ENCODE assay signal across 15 cellular contexts in genomic region chr12:96240656-96241055, GRCh38.
DNase-seq lines count a peak whose midpoint lies in the region; ATAC-seq and TF ChIP-seq lines count a peak whose summit lies in the region.
"Had no signal": no experiment of that assay in that cellular context is flagged by ENCODE, and none has a peak within 500 bp of the region (broad histone marks: within the 10 kb centered on the region; RNA-seq: fewer than 3 reads in every experiment).

No MANE protein-coding gene starts in this region.

- DNase-seq in stimulated activated naive CD8-positive, alpha-beta T cell treated with anti-CD3 and anti-CD28 coated beads, Interleukin-15, Interleukin-2, amounts not matched to agents 100 U/mL and 50 U/mL, for 24 hours, result no peak
- no peak for DNase-seq in effector memory CD8-positive, alpha-beta T cell
- DNase-seq in nephron progenitor cell (no peak), HPDE6-E6E7 (ENCODE audit: extremely low spot score) (no peak), NOMO-1 (lab: John Stamatoyannopoulos, UW; ENCODE audit: unreplicated experiment in 2 of 2) (no peak)
- no peak for DNase-seq in activated CD4-positive, CD25-positive, alpha-beta regulatory T cell treated with anti-CD3 and anti-CD28 coated beads, Interleukin-2, amount 50 U/mL, for 72 hours
- DNase-seq: activated CD8-positive, alpha-beta T cell treated with anti-CD3 and anti-CD28 coated beads, Interleukin-2, amount 10 ng/mL, durations not matched to agents 7 days and 5 days; mucosa of descending colon; NCI-H1930; NK-92 treated with Interleukin-12 subunit alpha and Interleukin-12 subunit beta, amount 100 ng/mL, for 24 hours; small intestine; SW 1271 had no signal

- H3K36me3 Mint-ChIP-seq in stimulated activated naive CD8-positive, alpha-beta T cell treated with anti-CD3 and anti-CD28 coated beads, Interleukin-15, Interleukin-2, amounts not matched to agents 100 ng/mL and 50 ng/mL, for 24 hours (ENCODE audit: low read depth), result peaks cover 36% of the 10 kb centered on the region
- peaks cover 61% of the 10 kb centered on the region for H3K36me3 Mint-ChIP-seq in effector memory CD8-positive, alpha-beta T cell (ENCODE audit: insufficient read depth)
- H3K36me3 Mint-ChIP-seq in nephron progenitor cell (ENCODE audit: low read depth), result peaks cover 26% of the 10 kb centered on the region

- no peaks in the 10 kb centered on the region for H3K9me3 Mint-ChIP-seq in stimulated activated naive CD8-positive, alpha-beta T cell treated with anti-CD3 and anti-CD28 coated beads, Interleukin-15, Interleukin-2, amounts not matched to agents 100 ng/mL and 50 ng/mL, for 24 hours
- no peaks in the 10 kb centered on the region for H3K9me3 Mint-ChIP-seq in effector memory CD8-positive, alpha-beta T cell
- no peaks in the 10 kb centered on the region for H3K9me3 Mint-ChIP-seq in nephron progenitor cell

- H3K4me3 Mint-ChIP-seq in stimulated activated naive CD8-positive, alpha-beta T cell treated with anti-CD3 and anti-CD28 coated beads, Interleukin-15, Interleukin-2, amounts not matched to agents 100 ng/mL and 50 ng/mL, for 24 hours, result no peak overlapping the region
- peak overlapping the region; percentile 74 to 81 for H3K4me3 Mint-ChIP-seq in effector memory CD8-positive, alpha-beta T cell
- no peak overlapping the region for H3K4me3 Mint-ChIP-seq in nephron progenitor cell
- H3K4me3 Mint-ChIP-seq: activated CD8-positive, alpha-beta T cell treated with anti-CD3 and anti-CD28 coated beads, Interleukin-2, amount 10 ng/mL, durations not matched to agents 7 days and 5 days; activated naive CD8-positive, alpha-beta T cell had no signal

- no peak for ATAC-seq in stimulated activated naive CD8-positive, alpha-beta T cell treated with anti-CD3 and anti-CD28 coated beads, Interleukin-15, Interleukin-2, amounts not matched to agents 100 U/mL and 50 U/mL, for 24 hours
- ATAC-seq in effector memory CD8-positive, alpha-beta T cell (replicated peaks), result no peak
- no peak for ATAC-seq in HG03565 (IDR thresholded peaks at IDR 0.05; ENCODE audit: unreplicated experiment)
- ATAC-seq: activated CD8-positive, alpha-beta T cell treated with anti-CD3 and anti-CD28 coated beads, Interleukin-2, amount 10 ng/mL, durations not matched to agents 7 days and 5 days; mucosa of descending colon had no signal

- peaks cover 54% of the 10 kb centered on the region for H3K4me1 Mint-ChIP-seq in stimulated activated naive CD8-positive, alpha-beta T cell treated with anti-CD3 and anti-CD28 coated beads, Interleukin-15, Interleukin-2, amounts not matched to agents 100 ng/mL and 50 ng/mL, for 24 hours (ENCODE audit: low read depth)
- H3K4me1 Mint-ChIP-seq in effector memory CD8-positive, alpha-beta T cell (ENCODE audit: low read depth in 2 of 2), result peaks cover 64 to 65% of the 10 kb centered on the region in 2 donors
- peaks cover 31% of the 10 kb centered on the region for H3K4me1 Mint-ChIP-seq in nephron progenitor cell

- H3K27ac Mint-ChIP-seq in stimulated activated naive CD8-positive, alpha-beta T cell treated with anti-CD3 and anti-CD28 coated beads, Interleukin-15, Interleukin-2, amounts not matched to agents 100 ng/mL and 50 ng/mL, for 24 hours, result peak overlapping the region; percentile 17
- H3K27ac Mint-ChIP-seq in effector memory CD8-positive, alpha-beta T cell, result peak overlapping the region; percentile 96 to 99
- H3K27ac Mint-ChIP-seq in nephron progenitor cell, result peak overlapping the region; percentile 94

- H3K27me3 Mint-ChIP-seq in stimulated activated naive CD8-positive, alpha-beta T cell treated with anti-CD3 and anti-CD28 coated beads, Interleukin-15, Interleukin-2, amounts not matched to agents 100 ng/mL and 50 ng/mL, for 24 hours, result no peaks in the 10 kb centered on the region
- no peaks in the 10 kb centered on the region for H3K27me3 Mint-ChIP-seq in effector memory CD8-positive, alpha-beta T cell
- H3K27me3 Mint-ChIP-seq in nephron progenitor cell (ENCODE audit: low read depth, poor library complexity), result no peaks in the 10 kb centered on the region
- H3K27me3 Mint-ChIP-seq: activated naive CD8-positive, alpha-beta T cell had no signal

- TF ChIP-seq CTCF in nephron progenitor cell (IDR thresholded peaks at IDR 0.05), result no peak

Comparison
In these comparisons a context has a peak if more than half of its experiments do, and no peak if none do; other contexts are left out.
1. H3K27ac Mint-ChIP-seq: peak in every context shown above with its lines; median percentile 98 in effector memory CD8-positive, alpha-beta T cell; 94 in nephron progenitor cell; 17 in stimulated activated naive CD8-positive, alpha-beta T cell treated with anti-CD3 and anti-CD28 coated beads, Interleukin-15, Interleukin-2, amounts not matched to agents 100 ng/mL and 50 ng/mL, for 24 hours.
2. H3K4me3 Mint-ChIP-seq: peak in effector memory CD8-positive, alpha-beta T cell (2 of 2); none in stimulated activated naive CD8-positive, alpha-beta T cell treated with anti-CD3 and anti-CD28 coated beads, Interleukin-15, Interleukin-2, amounts not matched to agents 100 ng/mL and 50 ng/mL, for 24 hours (single experiment) and nephron progenitor cell (single experiment).